8 cellular contexts compared by ENCODE assay signal in genomic region chr9:132670816-132671371, GRCh38. TPM values are rescaled to one million over a fixed set of nuclear protein-coding genes. Genes with fewer than 3 reads are reported as not detected.
DNase-seq lines count a peak whose midpoint lies in the region; ATAC-seq and TF ChIP-seq lines count a peak whose summit lies in the region.

No MANE protein-coding gene starts in this region.

- no peaks in the 10 kb centered on the region for H3K27me3 ChIP-seq in SK-N-SH (ENCODE audit: insufficient read depth)

- H3K9me3 ChIP-seq in SK-N-SH = no peaks in the 10 kb centered on the region

- H3K9ac ChIP-seq in SK-N-SH = peak overlapping the region; percentile 95

- H3K36me3 ChIP-seq in SK-N-SH (replicated peaks in 1 of 2; ENCODE audit: control insufficient read depth in 1 of 2, insufficient read depth in 2 of 2, low read length in 1 of 2) = peaks cover 0 to 8% of the 10 kb centered on the region in 2 experiments

- TF ChIP-seq RAD21 in SK-N-SH (IDR thresholded peaks at IDR 0.05; ENCODE audit: low read length) = no peak

- H3K9me3 Mint-ChIP-seq in activated naive CD8-positive, alpha-beta T cell treated with anti-CD3 and anti-CD28 coated beads, Interleukin-2, amount 10 ng/mL, durations not matched to agents 7 days and 5 days = no peaks in the 10 kb centered on the region

- H2AFZ ChIP-seq in SK-N-SH (ENCODE audit: low read depth) = no peak overlapping the region

- peaks cover 46% of the 10 kb centered on the region for H4K20me1 ChIP-seq in SK-N-SH (ENCODE audit: insufficient read depth)

- H3K36me3 Mint-ChIP-seq in activated naive CD8-positive, alpha-beta T cell treated with anti-CD3 and anti-CD28 coated beads, Interleukin-2, amount 10 ng/mL, durations not matched to agents 7 days and 5 days = peaks cover 8% of the 10 kb centered on the region

- peak; percentile 46 for DNase-seq in Right ventricle myocardium superior
- no peak for DNase-seq in cardiac septum (ENCODE audit: low spot score)
- DNase-seq in SK-N-SH = peak; percentile 70
- DNase-seq in activated naive CD8-positive, alpha-beta T cell treated with anti-CD3 and anti-CD28 coated beads, Interleukin-2, amount 10 ng/mL, durations not matched to agents 7 days and 5 days = peak; percentile 49
- DNase-seq in stimulated activated CD4-positive, alpha-beta T cell treated with anti-CD3 and anti-CD28 coated beads, Interleukin-12 subunit alpha, Interleukin-12 subunit beta, amount 100 ng/mL, for 4 hours = peak; percentile 16
- no peak for DNase-seq in GOT3 (lab: John Stamatoyannopoulos, UW)

- H3K27ac ChIP-seq in SK-N-SH (ENCODE audit: low read depth in 2 of 2, low read length in 1 of 2) = peak overlapping the region; percentile 99

- intact Hi-C loops in Right ventricle myocardium superior (cut with DNase I) = no loop called here
- intact Hi-C loops in cardiac septum (cut with DNase I) = loop anchor here (5.0 to 10.0 kb wide), 2 partner anchors 206 to 266 kb away; partner anchors contain the start of genes AK8, SPACA9 and TTF1

- CTCF ChIA-PET in SK-N-SH (lab: Yijun Ruan, JAX) = interaction anchor here (1.0 to 4.8 kb wide), 8 partner anchors 9 to 411 kb away, joined by 3 to 37 read pairs (median 4); partner anchors contain the start of gene BARHL1

- peak overlapping the region; percentile 92 for H3K4me3 Mint-ChIP-seq in activated naive CD8-positive, alpha-beta T cell treated with anti-CD3 and anti-CD28 coated beads, Interleukin-2, amount 10 ng/mL, durations not matched to agents 7 days and 5 days

- peaks cover 0 to 15% of the 10 kb centered on the region in 2 experiments; a peak in 2 of 4 replicates for H3K4me1 ChIP-seq in SK-N-SH (ENCODE audit: control insufficient read depth in 1 of 2, insufficient read depth in 2 of 2, low read depth in 1 of 2, low read length in 1 of 2)

- no peaks in the 10 kb centered on the region for H3K9me2 ChIP-seq in SK-N-SH

- no peak for TF ChIP-seq CTCF in SK-N-SH (IDR thresholded peaks at IDR 0.05)

- peaks cover 6% of the 10 kb centered on the region for H3F3A ChIP-seq in SK-N-SH (replicated peaks; ENCODE audit: insufficient read depth)

- no peaks in the 10 kb centered on the region for H3K27me3 Mint-ChIP-seq in activated naive CD8-positive, alpha-beta T cell treated with anti-CD3 and anti-CD28 coated beads, Interleukin-2, amount 10 ng/mL, durations not matched to agents 7 days and 5 days

- ATAC-seq in Right ventricle myocardium superior (ENCODE audit: poor library complexity) (peak; percentile 7), HG03159 (IDR thresholded peaks at IDR 0.05; ENCODE audit: unreplicated experiment) (peak; percentile 24)
- peak; percentile 28 for ATAC-seq in activated naive CD8-positive, alpha-beta T cell treated with anti-CD3 and anti-CD28 coated beads, Interleukin-2, amount 10 ng/mL, durations not matched to agents 7 days and 5 days (ENCODE audit: low read depth)

- TF ChIP-seq EP300 in SK-N-SH (IDR thresholded peaks at IDR 0.05; ENCODE audit: borderline replicate concordance in 1 of 2, low read depth in 1 of 2, low read length in 1 of 2) = no peak

- POLR2A ChIA-PET in SK-N-SH (lab: Yijun Ruan, JAX) = interaction anchor here (1.0 to 3.5 kb wide), 2 partner anchors 18 to 128 kb away, joined by 3 to 32 read pairs; no protein-coding TSS in a partner anchor
- POLR2A ChIA-PET in activated naive CD8-positive, alpha-beta T cell treated with anti-CD3 and anti-CD28 coated beads, Interleukin-2, amount 10 ng/mL, durations not matched to agents 7 days and 5 days (lab: Charles Lee) = interaction anchor here (0.5 to 3.4 kb wide), 6 partner anchors 9 to 591 kb away, joined by 3 to 35 read pairs (median 5); partner anchors contain the start of gene MED27

- H3K4me2 ChIP-seq in SK-N-SH = peak overlapping the region; percentile 97

- H3K79me2 ChIP-seq in SK-N-SH (ENCODE audit: insufficient read depth) = peaks cover 89% of the 10 kb centered on the region

- H3K4me3 ChIP-seq in SK-N-SH (ENCODE audit: low read depth in 2 of 2, low read length in 1 of 2) = peak overlapping the region; percentile 97 to 98
- H3K4me3 ChIP-seq in iPS-11a (ENCODE audit: low read depth, low read length) = peak overlapping the region; percentile 100

- peak overlapping the region; percentile 88 for H3K27ac Mint-ChIP-seq in activated naive CD8-positive, alpha-beta T cell treated with anti-CD3 and anti-CD28 coated beads, Interleukin-2, amount 10 ng/mL, durations not matched to agents 7 days and 5 days

- WGBS in SK-N-SH (ENCODE audit: low lambda C conversion rate) = 2% methylated on average over 17 of the region's 37 CpGs

- peaks cover 33% of the 10 kb centered on the region for H3K4me1 Mint-ChIP-seq in activated naive CD8-positive, alpha-beta T cell treated with anti-CD3 and anti-CD28 coated beads, Interleukin-2, amount 10 ng/mL, durations not matched to agents 7 days and 5 days

TF ChIP-seq in SK-N-SH, 30 proteins besides CTCF, POLR2A, EP300 and RAD21:
- TF ChIP-seq MXI1 (IDR thresholded peaks at IDR 0.05; ENCODE audit: low read depth, low read length) (peak; percentile 68), NFIC (IDR thresholded peaks at IDR 0.05; ENCODE audit: borderline replicate concordance) (no peak), RXRA (IDR thresholded peaks at IDR 0.05; ENCODE audit: borderline replicate concordance, low read depth) (no peak), YY1 (IDR thresholded peaks at IDR 0.05; ENCODE audit: low read depth) (no peak)
- TF ChIP-seq, protein P1, sequence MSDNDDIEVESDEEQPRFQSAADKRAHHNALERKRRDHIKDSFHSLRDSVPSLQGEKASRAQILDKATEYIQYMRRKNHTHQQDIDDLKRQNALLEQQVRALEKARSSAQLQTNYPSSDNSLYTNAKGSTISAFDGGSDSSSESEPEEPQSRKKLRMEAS (IDR thresholded peaks at IDR 0.05; ENCODE audit: low read depth) = peak; percentile 64; the same call in 1 of the 2 replicates
- TF ChIP-seq, protein P2, sequence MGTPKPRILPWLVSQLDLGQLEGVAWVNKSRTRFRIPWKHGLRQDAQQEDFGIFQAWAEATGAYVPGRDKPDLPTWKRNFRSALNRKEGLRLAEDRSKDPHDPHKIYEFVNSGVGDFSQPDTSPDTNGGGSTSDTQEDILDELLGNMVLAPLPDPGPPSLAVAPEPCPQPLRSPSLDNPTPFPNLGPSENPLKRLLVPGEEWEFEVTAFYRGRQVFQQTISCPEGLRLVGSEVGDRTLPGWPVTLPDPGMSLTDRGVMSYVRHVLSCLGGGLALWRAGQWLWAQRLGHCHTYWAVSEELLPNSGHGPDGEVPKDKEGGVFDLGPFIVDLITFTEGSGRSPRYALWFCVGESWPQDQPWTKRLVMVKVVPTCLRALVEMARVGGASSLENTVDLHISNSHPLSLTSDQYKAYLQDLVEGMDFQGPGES (IDR thresholded peaks at IDR 0.05; ENCODE audit: low read depth, low read length) = no peak
TF ChIP-seq in SK-N-SH: peak in this region for 2.

RNA-seq across cellular contexts. Expression of gene GTF3C4, which starts 0.6 kb away (rescaled TPM):
- total RNA-seq in Right ventricle myocardium superior = 7.6 TPM
- total RNA-seq in cardiac septum = 8.5 TPM
- 2.8 and 3.6 TPM in 2 replicates for polyA plus RNA-seq in SK-N-SH (2012; rRNA removed)
- polyA plus RNA-seq in SK-N-SH (2012; cell fraction: cytosol; rRNA removed) = 4.3 and 4.7 TPM in 2 replicates
- polyA plus RNA-seq in SK-N-SH (2012; cell fraction: nucleus; rRNA removed) = 2.3 and 3.6 TPM in 2 replicates
- 10 to 100 TPM; 11.4 to 11.7 TPM for total RNA-seq in activated naive CD8-positive, alpha-beta T cell treated with anti-CD3 and anti-CD28 coated beads, Interleukin-2, amount 10 ng/mL, durations not matched to agents 7 days and 5 days

RNA-seq across cellular contexts. Expression of gene DDX31, which starts 1.1 kb away (rescaled TPM):
- total RNA-seq in Right ventricle myocardium superior (3.8 TPM), cardiac septum (5.7 TPM)
- polyA plus RNA-seq in SK-N-SH (2012; rRNA removed) = 13.9 and 17.3 TPM in 2 replicates
- polyA plus RNA-seq in SK-N-SH (2012; cell fraction: cytosol; rRNA removed) = 11.1 and 13.2 TPM in 2 replicates
- 31.7 and 35.8 TPM in 2 replicates for polyA plus RNA-seq in SK-N-SH (2012; cell fraction: nucleus; rRNA removed)
- 10 to 100 TPM; 13.8 to 14.9 TPM for total RNA-seq in activated naive CD8-positive, alpha-beta T cell treated with anti-CD3 and anti-CD28 coated beads, Interleukin-2, amount 10 ng/mL, durations not matched to agents 7 days and 5 days

Comparison
In these comparisons a context has a peak if more than half of its experiments do, and no peak if none do; other contexts are left out.
1. DNase-seq: peak in Right ventricle myocardium superior (single experiment), SK-N-SH (single experiment), activated naive CD8-positive, alpha-beta T cell treated with anti-CD3 and anti-CD28 coated beads, Interleukin-2, amount 10 ng/mL, durations not matched to agents 7 days and 5 days (single experiment) and stimulated activated CD4-positive, alpha-beta T cell treated with anti-CD3 and anti-CD28 coated beads, Interleukin-12 subunit alpha, Interleukin-12 subunit beta, amount 100 ng/mL, for 4 hours (single experiment); none in cardiac septum (single experiment) and GOT3 (single experiment).
2. Peak in every context shown above with its lines, with median percentiles within 50 percentile points of each other: ATAC-seq.